Comparison of ENCODE assay signal across 25 cellular contexts in genomic region chr15:45831787-45832186, GRCh38.
"Had no signal": no experiment of that assay in that cellular context is flagged by ENCODE, and none has a peak within 500 bp of the region (broad histone marks: within the 10 kb centered on the region; RNA-seq: fewer than 3 reads in every experiment).

No MANE protein-coding gene starts in this region.

- H3K27ac ChIP-seq: KMS-11 had no signal

- FAIRE-seq: RCC 7860 had no signal

- H3K4me2 ChIP-seq: KMS-11, SK-N-SH had no signal

- ATAC-seq: T-cell had no signal

- H3K9ac ChIP-seq: KMS-11, SK-N-SH had no signal

- DNase-seq: IMR-90, Kasumi-1, MM.1S, MV-4-11, NCI-H1048, NCI-H1105, NCI-H1417, NCI-H1436 treated with DMSO at 0.1 percent for 48 hours, NCI-H1694, NCI-H187 treated with DMSO at 0.1 percent for 48 hours, NCI-H2029 treated with DMSO at 0.1 percent for 48 hours, NCI-H2171, NCI-H226, NCI-H446, NCI-H510A, NCI-H524 treated with DMSO at 0.1 percent for 48 hours, NCI-H69, NCI-H774, RPMI8226, SHP77, SK-N-SH, SW 1271, T-cell had no signal

- H3K9me3 ChIP-seq: SK-N-SH had no signal
